Comparison of ENCODE assay signal across 5 cellular contexts in the genomic region with DNA sequence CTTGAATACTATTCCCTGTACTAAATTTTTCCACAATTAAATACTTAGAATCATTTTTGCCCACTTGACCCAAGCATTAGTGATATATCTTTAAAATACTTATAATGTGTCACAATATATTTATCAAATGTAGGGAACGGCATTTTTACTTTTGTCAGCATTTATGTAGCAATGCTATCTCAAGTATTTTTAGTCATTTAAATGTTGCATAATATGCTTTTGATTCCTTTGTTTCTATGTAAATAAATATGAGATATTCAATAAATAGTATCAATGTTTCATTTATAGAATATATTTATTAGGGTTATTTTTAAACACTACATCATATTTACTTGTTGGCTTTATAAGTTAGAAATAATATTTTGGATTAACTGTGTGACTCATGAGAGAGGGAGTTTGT.
DNase-seq lines count a peak whose midpoint lies in the region; FAIRE-seq lines count a peak whose summit lies in the region.
"Not testable (repeated sequence)": the region's sequence is repeated elsewhere in the genome, so short reads cannot be mapped to it uniquely, and the experiment has no call there.

No MANE protein-coding gene starts in this region.

- not testable (repeated sequence) for H3K9me3 ChIP-seq in small intestine (ENCODE audit: control insufficient read depth, low read depth)

- WGBS in small intestine, 3 donors: 76 to 90% (median 82%) methylated on average over 1 of the region's 1 CpG

- H3K27ac ChIP-seq in small intestine (ENCODE audit: low read depth in 1 of 2, low read length in 1 of 2): not testable (repeated sequence)

- DNase-seq in RCC 7860 (ENCODE audit: low spot score); frontal cortex (ENCODE audit: low spot score in 2 of 2); small intestine: not testable (repeated sequence)

- FAIRE-seq in RCC 7860 (lab: Jason Lieb, UNC) (peak; percentile 15), TTC549 (lab: Jason Lieb, UNC) (peak; percentile 29), colon (lab: Jason Lieb, UNC) (peak; percentile 84), frontal cortex (lab: Jason Lieb, UNC) (peak; percentile 28), small intestine (lab: Jason Lieb, UNC) (peak; percentile 5)

- H3K4me1 ChIP-seq in small intestine (ENCODE audit: control insufficient read depth in 2 of 2, insufficient read depth in 1 of 2, low read depth in 1 of 2, low read length in 1 of 2): not testable (repeated sequence)

- not testable (repeated sequence) for H3K4me3 ChIP-seq in small intestine (ENCODE audit: low read depth in 1 of 2, low read length in 2 of 2)

- not testable (repeated sequence) for H3K27me3 ChIP-seq in small intestine (ENCODE audit: control insufficient read depth in 2 of 2, insufficient read depth in 2 of 2, low read length in 2 of 2)

- not testable (repeated sequence) for H3K36me3 ChIP-seq in small intestine (ENCODE audit: control insufficient read depth in 2 of 2, insufficient read depth in 2 of 2, low read length in 2 of 2)
